ENCODE assay signal across 8 cellular contexts in genomic region chr2:172462393-172463381, GRCh38. TPM values are rescaled to one million over a fixed set of nuclear protein-coding genes. Genes with fewer than 3 reads are reported as not detected.
DNase-seq lines count a peak whose midpoint lies in the region; ATAC-seq and TF ChIP-seq lines count a peak whose summit lies in the region.

No MANE protein-coding gene starts in this region.

- no peaks in the 10 kb centered on the region for H3K27me3 Mint-ChIP-seq in activated naive CD4-positive, alpha-beta T cell treated with anti-CD3 and anti-CD28 coated beads, Interleukin-2, amount 50 U/mL, for 24 hours

- ATAC-seq in heart right ventricle (peak in 3 of 8 donors; percentile 20 to 31 (median 21)), Right ventricle myocardium superior (ENCODE audit: poor library complexity) (no peak), HG03520 (IDR thresholded peaks at IDR 0.05; ENCODE audit: unreplicated experiment) (no peak)

- H3K36me3 Mint-ChIP-seq in activated naive CD4-positive, alpha-beta T cell treated with anti-CD3 and anti-CD28 coated beads, Interleukin-2, amount 50 U/mL, for 24 hours: no peaks in the 10 kb centered on the region

- DNase-seq in heart right ventricle (no peak), Right ventricle myocardium superior (no peak), NCI-H69 (lab: John Stamatoyannopoulos, UW) (peak; percentile 36), spleen (no peak), NCI-H2227 (lab: John Stamatoyannopoulos, UW; ENCODE audit: unreplicated experiment) (no peak), H7 (no peak)

- intact Hi-C loops in heart right ventricle (cut with DNase I) (loop anchor here in 7 of 10 donors (2.0 to 10.0 kb wide), 9 partner anchors 35 to 888 kb away; partner anchors contain the start of gene ITGA6 (in 3 of the 7)), Right ventricle myocardium superior (cut with DNase I) (loop anchor here (5.0 to 10.0 kb wide), 2 partner anchors 35 to 188 kb away; partner anchors contain the start of gene ITGA6), spleen (cut with DNase I; ENCODE audit: low total_unique reads) (loop anchor here (2.0 to 5.0 kb wide), 2 partner anchors 35 to 290 kb away; partner anchors contain the start of gene ITGA6)

- peak overlapping the region; percentile 78 for H3K4me3 Mint-ChIP-seq in activated naive CD4-positive, alpha-beta T cell treated with anti-CD3 and anti-CD28 coated beads, Interleukin-2, amount 50 U/mL, for 24 hours

- TF ChIP-seq POLR2A in spleen (IDR thresholded peaks at IDR 0.05): no peak

- 57 to 66% methylated on average over 14 of the region's 14 CpGs for WGBS in heart right ventricle, 2 donors
- 28 to 38% (median 33%) methylated on average over 14 of the region's 14 CpGs for WGBS in spleen, 5 donors

- peak overlapping the region; percentile 82 for H3K27ac Mint-ChIP-seq in activated naive CD4-positive, alpha-beta T cell treated with anti-CD3 and anti-CD28 coated beads, Interleukin-2, amount 50 U/mL, for 24 hours

- H3K4me1 Mint-ChIP-seq in activated naive CD4-positive, alpha-beta T cell treated with anti-CD3 and anti-CD28 coated beads, Interleukin-2, amount 50 U/mL, for 24 hours: peaks cover 93% of the 10 kb centered on the region

- H3K27ac ChIP-seq in heart right ventricle (peak overlapping the region in 9 of 10 donors; percentile 0 to 84 (median 30)), spleen (peak overlapping the region; percentile 22 to 84 (median 68))

- peaks cover 0 to 17% (median 0%) of the 10 kb centered on the region in 9 donors for H3K36me3 ChIP-seq in heart right ventricle
- peaks cover 0 to 18% (median 3%) of the 10 kb centered on the region in 6 donors for H3K36me3 ChIP-seq in spleen
- H3K36me3 ChIP-seq in H7 (replicated peaks; ENCODE audit: control insufficient read depth, insufficient read depth, low read length): peaks cover 6% of the 10 kb centered on the region

- TF ChIP-seq CTCF in heart right ventricle (IDR thresholded peaks at IDR 0.05) (peak in 2 of 9 donors; percentile 12 to 14), spleen (IDR thresholded peaks at IDR 0.05 in 8 of 11, conservative IDR thresholded peaks at IDR 0.05 in 3 of 11) (peak in 7 of 11 experiments; percentile 0 to 60 (median 42))

- H3K27me3 ChIP-seq in heart right ventricle (peaks cover 0 to 6% (median 0%) of the 10 kb centered on the region in 7 donors), spleen (replicated peaks in 1 of 7) (no peaks in the 10 kb centered on the region), H7 (ENCODE audit: control insufficient read depth, insufficient read depth, low read length) (no peaks in the 10 kb centered on the region; the same call in 1 of the 2 replicates)

- H3K9me3 ChIP-seq in heart right ventricle (no peaks in the 10 kb centered on the region), spleen (no peaks in the 10 kb centered on the region)

- no peaks in the 10 kb centered on the region for H3K9me3 Mint-ChIP-seq in activated naive CD4-positive, alpha-beta T cell treated with anti-CD3 and anti-CD28 coated beads, Interleukin-2, amount 50 U/mL, for 24 hours

- H3K4me1 ChIP-seq in heart right ventricle (peaks cover 0 to 80% (median 70%) of the 10 kb centered on the region in 9 donors), spleen (peaks cover 41 to 85% (median 66%) of the 10 kb centered on the region in 6 donors)

- H3K4me3 ChIP-seq in heart right ventricle (peak overlapping the region in 2 of 10 donors; percentile 9 to 23), spleen (peak overlapping the region in 3 of 8 donors; percentile 6 to 50 (median 11)), H7 (ENCODE audit: insufficient read depth, low read depth, low read length) (no peak overlapping the region)

RNA-seq across cellular contexts. Expression of gene ITGA6, which starts 35.3 kb away (rescaled TPM):
- total RNA-seq in heart right ventricle: 10 to 100 TPM; 36.0 to 68.3 (median 46.8) TPM
- polyA plus RNA-seq in heart right ventricle: 10 to 100 TPM; 22.1 to 23.9 TPM
- 44.4 TPM for total RNA-seq in Right ventricle myocardium superior
- 100 to 1,000 TPM in 5 of 7 donors, 10 to 100 TPM in 2; 54.6 to 172 (median 114) TPM for total RNA-seq in spleen
- 10 to 100 TPM in 1 of 3 donors, 1 to 10 TPM in 2; 6.9 to 18.1 (median 8.2) TPM for polyA plus RNA-seq in spleen
- total RNA-seq in H7 (2014; rRNA removed; shearing (Covaris generic)): 57.3 and 90.7 TPM in 2 replicates
